ENCODE assay signal across 8 cellular contexts in the genomic region with DNA sequence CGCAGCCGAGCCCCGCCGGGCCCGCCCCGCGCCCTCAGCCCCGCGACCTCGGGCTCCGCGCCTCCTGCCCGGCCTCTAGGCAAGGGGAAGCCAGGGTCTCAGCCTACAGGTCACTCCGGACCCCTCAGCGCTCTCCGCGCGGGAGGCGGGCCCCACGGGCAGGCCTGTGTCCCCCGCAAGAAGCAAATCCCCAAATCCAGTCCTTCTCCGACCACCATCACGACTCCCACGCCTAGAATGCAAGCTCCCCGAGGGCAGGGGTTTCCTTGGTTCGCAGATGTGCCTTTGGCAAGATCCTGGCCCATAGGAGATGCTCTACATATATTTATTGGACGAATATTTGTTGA. TPM values are rescaled to one million over a fixed set of nuclear protein-coding genes. Genes with fewer than 3 reads are reported as not detected.
DNase-seq lines count a peak whose midpoint lies in the region; ATAC-seq and TF ChIP-seq lines count a peak whose summit lies in the region.

No MANE protein-coding gene starts in this region.

- no peak for TF ChIP-seq CTCF in chondrocyte (IDR thresholded peaks at IDR 0.05)
- no peak for TF ChIP-seq CTCF in tibial nerve (IDR thresholded peaks at IDR 0.05)

- no peak for TF ChIP-seq POLR2A in tibial nerve (IDR thresholded peaks at IDR 0.05)

- peaks cover 52% of the 10 kb centered on the region for H3K27me3 Mint-ChIP-seq in activated T-cell treated with anti-CD3 and anti-CD28 coated beads, Interleukin-2, amount 50 U/mL, for 24 hours
- H3K27me3 Mint-ChIP-seq in chondrocyte (ENCODE audit: low read depth): no peaks in the 10 kb centered on the region

- H3K27ac ChIP-seq in tibial nerve: peak overlapping the region; percentile 84 to 97 (median 90)

- H3K4me1 ChIP-seq in mononuclear cell (ENCODE audit: insufficient read depth, low read length) (peaks cover 9% of the 10 kb centered on the region), tibial nerve (peaks cover 0 to 10% (median 6%) of the 10 kb centered on the region in 4 donors)

- H3K4me1 Mint-ChIP-seq in activated T-cell treated with anti-CD3 and anti-CD28 coated beads, Interleukin-2, amount 50 U/mL, for 24 hours (ENCODE audit: low read depth): peaks cover 2% of the 10 kb centered on the region
- H3K4me1 Mint-ChIP-seq in chondrocyte (ENCODE audit: low read depth): peaks cover 13% of the 10 kb centered on the region

- peaks cover 6% of the 10 kb centered on the region for H3K9me3 Mint-ChIP-seq in activated T-cell treated with anti-CD3 and anti-CD28 coated beads, Interleukin-2, amount 50 U/mL, for 24 hours
- peaks cover 5% of the 10 kb centered on the region for H3K9me3 Mint-ChIP-seq in chondrocyte (ENCODE audit: low read depth)

- H3K36me3 Mint-ChIP-seq in activated T-cell treated with anti-CD3 and anti-CD28 coated beads, Interleukin-2, amount 50 U/mL, for 24 hours (ENCODE audit: low read depth): no peaks in the 10 kb centered on the region
- H3K36me3 Mint-ChIP-seq in chondrocyte (ENCODE audit: low read depth): peaks cover 14% of the 10 kb centered on the region

- no peak for DNase-seq in activated T-cell treated with anti-CD3 and anti-CD28 coated beads, Interleukin-2, amount 50 U/mL, for 24 hours
- no peak for DNase-seq in activated T-cell treated with anti-CD3 and anti-CD28 coated beads, Interleukin-2, amount 50 U/mL, for 48 hours
- DNase-seq in chondrocyte (ENCODE audit: low spot score) (no peak), tibial nerve (ENCODE audit: low spot score in 2 of 2) (no peak), NCI-H1436 treated with DMSO at 0.1 percent for 48 hours (lab: John Stamatoyannopoulos, UW) (no peak)

- peaks cover 0 to 32% (median 0%) of the 10 kb centered on the region in 3 donors for H3K36me3 ChIP-seq in tibial nerve

- H3K27me3 ChIP-seq in mononuclear cell (ENCODE audit: insufficient read depth, low read length) (peaks cover 7% of the 10 kb centered on the region), tibial nerve (no peaks in the 10 kb centered on the region)

- H3K4me3 Mint-ChIP-seq in activated T-cell treated with anti-CD3 and anti-CD28 coated beads, Interleukin-2, amount 50 U/mL, for 24 hours: peak overlapping the region; percentile 44
- peak overlapping the region; percentile 77 for H3K4me3 Mint-ChIP-seq in chondrocyte (ENCODE audit: unreplicated experiment)

- H3K4me3 ChIP-seq in mononuclear cell (ENCODE audit: low read length): peak overlapping the region; percentile 42
- H3K4me3 ChIP-seq in tibial nerve: peak overlapping the region; percentile 43 to 75 (median 54)

- no peaks in the 10 kb centered on the region for H3K9me3 ChIP-seq in mononuclear cell (ENCODE audit: low read depth, low read length)
- peaks cover 0 to 5% (median 0%) of the 10 kb centered on the region in 4 donors for H3K9me3 ChIP-seq in tibial nerve

- TF ChIP-seq EP300 in tibial nerve (IDR thresholded peaks at IDR 0.05): no peak

- no peak for ATAC-seq in HG03159 (IDR thresholded peaks at IDR 0.05; ENCODE audit: unreplicated experiment)
- ATAC-seq in GM18858 (IDR thresholded peaks at IDR 0.05; ENCODE audit: unreplicated experiment): no peak

- 9 to 10% methylated on average over 25 of the region's 27 CpGs for WGBS in tibial nerve, 2 donors

- no peak overlapping the region for H3K27ac Mint-ChIP-seq in activated T-cell treated with anti-CD3 and anti-CD28 coated beads, Interleukin-2, amount 50 U/mL, for 24 hours
- peak overlapping the region; percentile 88 for H3K27ac Mint-ChIP-seq in chondrocyte (ENCODE audit: unreplicated experiment)

RNA-seq across cellular contexts. Expression of gene CCDC149, which starts 0.2 kb away (rescaled TPM):
- total RNA-seq in chondrocyte: 12.9 to 21.5 TPM (median 21.4 TPM) in 3 replicates
- 2.5 TPM for total RNA-seq in mononuclear cell
- total RNA-seq in tibial nerve: 10 to 100 TPM; 12.2 to 31.2 (median 15.3) TPM
